ENCODE assay signal across 8 cellular contexts in the genomic region with DNA sequence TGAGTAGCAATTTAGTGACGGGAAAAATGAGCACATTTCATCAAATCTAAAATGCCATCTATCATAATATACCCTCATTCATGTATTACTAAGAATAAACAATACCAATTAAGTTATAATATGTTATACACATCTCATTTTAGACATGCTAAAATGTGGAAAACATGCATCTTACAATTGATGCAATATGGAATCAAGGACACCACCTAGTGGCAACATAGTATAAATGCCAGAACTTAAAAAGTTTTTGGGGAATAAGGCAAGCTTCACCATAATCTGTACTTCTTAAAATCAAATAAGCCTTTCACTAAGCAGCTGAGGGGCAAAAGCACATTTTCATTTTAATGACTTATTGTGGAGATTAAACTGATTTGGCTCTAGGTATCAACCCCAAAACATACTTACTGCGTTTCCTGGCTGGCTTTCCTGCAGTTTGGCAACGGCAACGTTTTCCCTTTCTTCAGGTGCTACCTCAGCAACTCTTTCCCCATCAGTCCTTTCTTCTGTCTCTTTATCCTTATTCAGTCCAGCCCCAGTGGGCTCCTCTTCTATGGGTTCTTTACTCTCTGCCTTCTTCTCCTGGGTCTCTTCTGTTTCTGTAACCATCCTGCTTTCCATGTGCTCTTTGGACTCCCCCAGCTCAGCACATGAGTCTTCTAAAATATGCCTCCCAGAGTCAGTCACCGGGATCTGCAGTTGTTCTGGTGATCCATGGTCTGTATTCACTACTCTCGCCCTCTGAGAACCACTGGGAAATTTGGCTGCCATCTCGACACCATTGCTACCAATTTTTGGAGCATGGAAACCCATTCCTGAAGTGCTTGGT. TPM values are rescaled to one million over a fixed set of nuclear protein-coding genes. Genes with fewer than 3 reads are reported as not detected.
A peak's percentile ranks its signal among the peaks of the same experiment; 100 is the strongest.
DNase-seq lines count a peak whose midpoint lies in the region; ATAC-seq, FAIRE-seq and TF ChIP-seq lines count a peak whose summit lies in the region.

No MANE protein-coding gene starts in this region.

- TF ChIP-seq RAD21 in HCT116 (IDR thresholded peaks at IDR 0.05; ENCODE audit: low read depth): peak; percentile 50

- no peaks in the 10 kb centered on the region for H3K27me3 ChIP-seq in CD4-positive, alpha-beta memory T cell (ENCODE audit: insufficient read depth, low read length)
- H3K27me3 ChIP-seq in HCT116 (ENCODE audit: insufficient read depth, low read length) (no peaks in the 10 kb centered on the region), PC-3 (ENCODE audit: low read length) (no peaks in the 10 kb centered on the region), endothelial cell of umbilical vein (ENCODE audit: control insufficient read depth in 2 of 2, insufficient read depth in 2 of 2, low read length in 2 of 2) (no peaks in the 10 kb centered on the region), ovary (no peaks in the 10 kb centered on the region), aorta (ENCODE audit: control insufficient read depth in 1 of 2, insufficient read depth in 2 of 2, low read length in 1 of 2) (no peaks in the 10 kb centered on the region)

- H4K20me1 ChIP-seq in HCT116 (ENCODE audit: insufficient read depth) (peaks cover 7% of the 10 kb centered on the region; the same call in 1 of the 2 replicates), PC-3 (ENCODE audit: low read length) (peaks cover 14% of the 10 kb centered on the region; the same call in 1 of the 2 replicates), endothelial cell of umbilical vein (replicated peaks; ENCODE audit: control insufficient read depth, extremely low read depth, insufficient read depth, low read length) (no peaks in the 10 kb centered on the region)

- CTCF ChIA-PET in CD4-positive, alpha-beta memory T cell (lab: Charles Lee; ENCODE audit: partially characterized antibody): interaction anchor here (0.5 to 5.2 kb wide), 32 partner anchors 8 to 561 kb away, joined by 3 to 29 read pairs (median 5); a partner anchor contains a TSS
- CTCF ChIA-PET in HCT116 (lab: Charles Lee): interaction anchor here (1.0 to 2.1 kb wide), 11 partner anchors 9 to 513 kb away, joined by 3 to 24 read pairs (median 4); a partner anchor contains a TSS
- CTCF ChIA-PET in PC-3 (lab: Charles Lee): interaction anchor here (0.5 to 1.2 kb wide), 10 partner anchors 8 to 694 kb away, joined by 3 to 6 read pairs (median 4); a partner anchor contains a TSS
- CTCF ChIA-PET in endothelial cell of umbilical vein (lab: Charles Lee): interaction anchor here (0.6 to 3.9 kb wide), 41 partner anchors 9 to 669 kb away, joined by 3 to 61 read pairs (median 4); a partner anchor contains a TSS

- peak; percentile 63 to 81 (median 66) for TF ChIP-seq CTCF in HCT116 (IDR thresholded peaks at IDR 0.05 in 2 of 3, conservative IDR thresholded peaks at IDR 0.05 in 1 of 3; ENCODE audit: borderline replicate concordance in 1 of 3, insufficient read depth in 1 of 3, low read depth in 2 of 3, low read length in 2 of 3)
- TF ChIP-seq CTCF in PC-3 (conservative IDR thresholded peaks at IDR 0.05; ENCODE audit: low read depth, low read length): peak; percentile 86
- peak; percentile 36 to 57 for TF ChIP-seq CTCF in endothelial cell of umbilical vein (IDR thresholded peaks at IDR 0.05; ENCODE audit: extremely low read depth in 1 of 2, insufficient read depth in 1 of 2, low read depth in 1 of 2, low read length in 2 of 2)
- TF ChIP-seq CTCF in ovary (IDR thresholded peaks at IDR 0.05): peak; percentile 60 to 72 (median 63)

- peak; percentile 33 for FAIRE-seq in endothelial cell of umbilical vein (lab: Jason Lieb, UNC)

- H3K9me3 ChIP-seq in CD4-positive, alpha-beta memory T cell (ENCODE audit: control insufficient read depth in 1 of 2, low read length in 2 of 2): no peaks in the 10 kb centered on the region
- H3K9me3 ChIP-seq in HCT116 (ENCODE audit: control insufficient read depth in 1 of 2, insufficient read depth in 1 of 2, low read depth in 1 of 2, low read length in 2 of 2) (no peaks in the 10 kb centered on the region), PC-3 (ENCODE audit: low read length) (no peaks in the 10 kb centered on the region), endothelial cell of umbilical vein (replicated peaks; ENCODE audit: control insufficient read depth, insufficient read depth, low read length) (no peaks in the 10 kb centered on the region), ovary (no peaks in the 10 kb centered on the region), aorta (ENCODE audit: control insufficient read depth, low read length) (no peaks in the 10 kb centered on the region)

- peak in 4 of 5 donors; percentile 27 to 45 (median 40) for DNase-seq in CD4-positive, alpha-beta memory T cell
- DNase-seq in HCT116 (ENCODE audit: low read depth, low spot score) (peak; percentile 44), PC-3 (peak; percentile 76), endothelial cell of umbilical vein (ENCODE audit: low read depth, low spot score) (peak; percentile 58), ovary (no peak), aorta (no peak)

- intact Hi-C loops in CD4-positive, alpha-beta memory T cell (cut with micrococcal nuclease): loop anchor here (1.0 kb wide), 1 partner anchor 12 kb away; a partner anchor contains a TSS
- intact Hi-C loops in HCT116 (cut with micrococcal nuclease) (no loop called here), PC-3 (cut with micrococcal nuclease) (no loop called here), endothelial cell of umbilical vein (cut with micrococcal nuclease) (no loop called here), ovary (cut with DNase I) (loop anchor here in 2 of 4 donors (5.0 to 10.0 kb wide), 2 partner anchors 135 to 137 kb away; no protein-coding TSS in a partner anchor), aorta (cut with DNase I) (no loop called here)

- H3K27ac ChIP-seq in CD4-positive, alpha-beta memory T cell (ENCODE audit: low read depth, low read length): no peak overlapping the region
- no peak overlapping the region for H3K27ac ChIP-seq in HCT116 (ENCODE audit: low read depth, low read length)
- no peak overlapping the region for H3K27ac ChIP-seq in PC-3 (ENCODE audit: low read length)
- H3K27ac ChIP-seq in endothelial cell of umbilical vein (ENCODE audit: insufficient read depth, low read depth, low read length): no peak overlapping the region
- H3K27ac ChIP-seq in ovary: no peak overlapping the region
- no peak overlapping the region for H3K27ac ChIP-seq in aorta (ENCODE audit: low read depth in 1 of 2, low read length in 2 of 2)

- H3K9me2 ChIP-seq in HCT116 (ENCODE audit: insufficient read depth) (no peaks in the 10 kb centered on the region), PC-3 (replicated peaks; ENCODE audit: low read length) (no peaks in the 10 kb centered on the region)

- H3K79me2 ChIP-seq in HCT116 (ENCODE audit: insufficient read depth, low read length) (peaks cover 40% of the 10 kb centered on the region), PC-3 (ENCODE audit: low read length) (peaks cover 22% of the 10 kb centered on the region), endothelial cell of umbilical vein (ENCODE audit: control insufficient read depth, insufficient read depth, low read length) (peaks cover 11% of the 10 kb centered on the region)

- no peak for ATAC-seq in HCT116
- peak; percentile 40; the same call in 1 of the 2 replicates for ATAC-seq in PC-3
- ATAC-seq in GM18870 (IDR thresholded peaks at IDR 0.05; ENCODE audit: unreplicated experiment): no peak
- ATAC-seq in HG03460 (IDR thresholded peaks at IDR 0.05; ENCODE audit: unreplicated experiment): no peak
- no peak for ATAC-seq in aorta (ENCODE audit: low FRiP score)

- no peaks in the 10 kb centered on the region for H3K9me3 Mint-ChIP-seq in CD4-positive, alpha-beta memory T cell

- dilution Hi-C loops in endothelial cell of umbilical vein (cut with MboI; ENCODE audit: extremely low pct_ligation_motif_present, low sequenced_read_pairs): no loop called here

- H3K9me1 ChIP-seq in endothelial cell of umbilical vein (replicated peaks; ENCODE audit: control insufficient read depth, extremely low read depth, insufficient read depth, low read length): no peaks in the 10 kb centered on the region

- H3K4me3 Mint-ChIP-seq in CD4-positive, alpha-beta memory T cell: no peak overlapping the region

- H3K4me1 ChIP-seq in CD4-positive, alpha-beta memory T cell (ENCODE audit: insufficient read depth, low read length): peaks cover 19% of the 10 kb centered on the region
- H3K4me1 ChIP-seq in HCT116 (ENCODE audit: control insufficient read depth in 1 of 2, insufficient read depth in 2 of 2, low read length in 2 of 2): no peaks in the 10 kb centered on the region
- no peaks in the 10 kb centered on the region for H3K4me1 ChIP-seq in PC-3 (ENCODE audit: insufficient read depth, low read length)
- H3K4me1 ChIP-seq in endothelial cell of umbilical vein (ENCODE audit: control insufficient read depth, extremely low read depth, insufficient read depth, low read length): no peaks in the 10 kb centered on the region
- no peaks in the 10 kb centered on the region for H3K4me1 ChIP-seq in ovary (ENCODE audit: insufficient read depth)
- H3K4me1 ChIP-seq in aorta (ENCODE audit: control insufficient read depth in 1 of 2, insufficient read depth in 2 of 2, low read length in 2 of 2): no peaks in the 10 kb centered on the region

- H3K9ac ChIP-seq in HCT116 (ENCODE audit: low read length) (no peak overlapping the region), PC-3 (ENCODE audit: low read length) (no peak overlapping the region), endothelial cell of umbilical vein (replicated peaks; ENCODE audit: extremely low read depth, insufficient read depth, low read length) (no peak overlapping the region)

- BruUV-seq in HCT116 (replicated peaks; lab: Mats Ljungman, UMichigan) (no TSS peak), PC-3 (replicated peaks; lab: Mats Ljungman, UMichigan) (no TSS peak), endothelial cell of umbilical vein (replicated peaks; lab: Mats Ljungman, UMichigan) (no TSS peak)

- peak overlapping the region in 5 of 7 donors; percentile 37 to 80 (median 51) for H3K27ac Mint-ChIP-seq in CD4-positive, alpha-beta memory T cell

- no peak for TF ChIP-seq POLR2A in HCT116 (IDR thresholded peaks at IDR 0.05; ENCODE audit: borderline replicate concordance, extremely low read depth, insufficient read depth, insufficient read length)
- no peak for TF ChIP-seq POLR2A in endothelial cell of umbilical vein (IDR thresholded peaks at IDR 0.05; ENCODE audit: low read depth, low read length)
- no peak for TF ChIP-seq POLR2A in ovary (IDR thresholded peaks at IDR 0.05)

- 70 to 73% (median 72%) methylated on average over 7 of the region's 7 CpGs for WGBS in ovary, 3 donors
- 62% methylated on average over 7 of the region's 7 CpGs for WGBS in aorta, 2 donors

- peaks cover 58% of the 10 kb centered on the region for H3K36me3 ChIP-seq in CD4-positive, alpha-beta memory T cell (ENCODE audit: insufficient read depth, low read length)
- H3K36me3 ChIP-seq in HCT116 (ENCODE audit: control insufficient read depth in 1 of 2, insufficient read depth in 2 of 2, low read length in 2 of 2): peaks cover 65 to 76% of the 10 kb centered on the region in 2 experiments
- peaks cover 86% of the 10 kb centered on the region for H3K36me3 ChIP-seq in PC-3 (ENCODE audit: low read depth, low read length)
- peaks cover 24 to 33% of the 10 kb centered on the region in 2 experiments for H3K36me3 ChIP-seq in endothelial cell of umbilical vein (ENCODE audit: control insufficient read depth in 2 of 2, extremely low read depth in 1 of 2, insufficient read depth in 2 of 2, low read length in 2 of 2)
- H3K36me3 ChIP-seq in ovary: no peaks in the 10 kb centered on the region
- H3K36me3 ChIP-seq in aorta (ENCODE audit: control insufficient read depth in 1 of 2, insufficient read depth in 2 of 2, low read length in 1 of 2): peaks cover 6 to 8% of the 10 kb centered on the region in 2 donors

- peaks cover 17 to 37% (median 27%) of the 10 kb centered on the region in 4 donors for H3K4me1 Mint-ChIP-seq in CD4-positive, alpha-beta memory T cell

- RAD21 ChIA-PET in HCT116 (lab: Charles Lee; ENCODE audit: low non-redundant PET in 1 of 2, low total read pairs in 2 of 2, uncharacterized antibody in 2 of 2, unreplicated experiment in 2 of 2): interaction anchor here (0.6 to 0.9 kb wide), 2 partner anchors 75 to 121 kb away, joined by 3 to 4 read pairs; a partner anchor contains a TSS

- no peak overlapping the region for H2AFZ ChIP-seq in HCT116 (ENCODE audit: low read depth, low read length, poor library complexity, severe bottlenecking)
- no peak overlapping the region for H2AFZ ChIP-seq in PC-3 (ENCODE audit: low read length)
- no peak overlapping the region for H2AFZ ChIP-seq in endothelial cell of umbilical vein (ENCODE audit: low read depth, low read length)

- H3K4me3 ChIP-seq in CD4-positive, alpha-beta memory T cell (ENCODE audit: low read length in 2 of 2): no peak overlapping the region
- H3K4me3 ChIP-seq in HCT116 (replicated peaks in 1 of 2; ENCODE audit: low read depth in 1 of 2, low read length in 2 of 2) (no peak overlapping the region), PC-3 (ENCODE audit: low read length) (no peak overlapping the region), endothelial cell of umbilical vein (replicated peaks in 1 of 3; ENCODE audit: insufficient read depth in 1 of 3, low read depth in 1 of 3, low read length in 3 of 3) (no peak overlapping the region), ovary (no peak overlapping the region), aorta (ENCODE audit: low read length in 2 of 2) (no peak overlapping the region)

- POLR2A ChIA-PET in CD4-positive, alpha-beta memory T cell (lab: Charles Lee; ENCODE audit: partially characterized antibody): interaction anchor here (0.6 to 22.3 kb wide), 8 partner anchors 9 to 520 kb away, joined by 3 to 614 read pairs (median 4); a partner anchor contains a TSS
- POLR2A ChIA-PET in HCT116 (lab: Charles Lee) (interaction anchor here (0.6 to 1.7 kb wide), 2 partner anchors 12 to 20 kb away, joined by 4 to 8 read pairs; a partner anchor contains a TSS), PC-3 (lab: Charles Lee; ENCODE audit: unreplicated experiment) (no interaction called here), endothelial cell of umbilical vein (lab: Charles Lee) (interaction anchor here (0.9 to 1.0 kb wide), 2 partner anchors 12 to 75 kb away, joined by 3 to 4 read pairs; a partner anchor contains a TSS)

- no peak for TF ChIP-seq EP300 in ovary (IDR thresholded peaks at IDR 0.05)

- peaks cover 50 to 73% of the 10 kb centered on the region in 2 donors for H3K36me3 Mint-ChIP-seq in CD4-positive, alpha-beta memory T cell

- no peaks in the 10 kb centered on the region for H3K27me3 Mint-ChIP-seq in CD4-positive, alpha-beta memory T cell

- peaks cover 7% of the 10 kb centered on the region for H3F3A ChIP-seq in PC-3 (ENCODE audit: low read length, unreplicated experiment)

- H3K4me2 ChIP-seq in HCT116 (ENCODE audit: low read length) (no peak overlapping the region), PC-3 (ENCODE audit: low read length) (no peak overlapping the region), endothelial cell of umbilical vein (ENCODE audit: insufficient read depth, low read length) (no peak overlapping the region)

RNA-seq across cellular contexts. Expression of a gene that starts 11.4 kb away (rescaled TPM):
- 10 to 100 TPM; 21.1 to 21.2 TPM for total RNA-seq in CD4-positive, alpha-beta memory T cell
- 10 to 100 TPM; 10.0 to 18.9 TPM for polyA plus RNA-seq in CD4-positive, alpha-beta memory T cell
- total RNA-seq in HCT116 (2021; ENCODE audit: unreplicated experiment) (22.5 TPM), PC-3 (2014; rRNA removed) (26.1 and 30.2 TPM in 2 replicates), endothelial cell of umbilical vein (15.9 and 16.1 TPM in 2 replicates), ovary (10 to 100 TPM; 16.0 to 24.4 (median 18.3) TPM), aorta (10 to 100 TPM; 15.7 to 18.3 TPM)
- polyA plus RNA-seq in HCT116 (2012): 7.5 and 9.6 TPM in 2 replicates
- polyA plus RNA-seq in endothelial cell of umbilical vein (8.3 and 11.9 TPM in 2 replicates), ovary (10 to 100 TPM; 13.1 to 13.2 TPM), aorta (1 to 10 TPM; 4.9 to 8.3 TPM)
- 8.7 and 9.1 TPM in 2 replicates for polyA plus RNA-seq in endothelial cell of umbilical vein (2011; cell fraction: cytosol; rRNA removed)
- polyA plus RNA-seq in endothelial cell of umbilical vein (2011; cell fraction: nucleus; rRNA removed): 11.0 and 14.9 TPM in 2 replicates
- polyA plus RNA-seq in endothelial cell of umbilical vein (2012): 7.2 and 8.1 TPM in 2 replicates
- 10.1 and 10.2 TPM in 2 replicates for polyA minus RNA-seq in endothelial cell of umbilical vein
- polyA minus RNA-seq in endothelial cell of umbilical vein (2011; cell fraction: cytosol; rRNA and poly(A)+ RNA removed): 11.5 TPM
- polyA minus RNA-seq in endothelial cell of umbilical vein (2011; cell fraction: nucleus; rRNA and poly(A)+ RNA removed): 10.6 and 11.9 TPM in 2 replicates

RNA-seq across cellular contexts. Expression of a gene that starts 46.7 kb away (rescaled TPM):
- not detected for total RNA-seq in CD4-positive, alpha-beta memory T cell
- not detected for polyA plus RNA-seq in CD4-positive, alpha-beta memory T cell
- total RNA-seq in HCT116 (2021; ENCODE audit: unreplicated experiment): not detected
- polyA plus RNA-seq in HCT116 (2012): not detected in 2 replicates
- not detected in 2 replicates for total RNA-seq in PC-3 (2014; rRNA removed)
- total RNA-seq in endothelial cell of umbilical vein: not detected in 2 replicates
- polyA plus RNA-seq in endothelial cell of umbilical vein: 0.03 and 0.06 TPM in 2 replicates
- 0.13 TPM in 1 of 2 replicates, not detected in the other for polyA plus RNA-seq in endothelial cell of umbilical vein (2011; cell fraction: cytosol; rRNA removed)
- polyA plus RNA-seq in endothelial cell of umbilical vein (2011; cell fraction: nucleus; rRNA removed): 0.06 TPM in 1 of 2 replicates, not detected in the other
- not detected in 2 replicates for polyA plus RNA-seq in endothelial cell of umbilical vein (2012)
- polyA minus RNA-seq in endothelial cell of umbilical vein: not detected in 2 replicates
- polyA minus RNA-seq in endothelial cell of umbilical vein (2011; cell fraction: cytosol; rRNA and poly(A)+ RNA removed): not detected
- not detected in 2 replicates for polyA minus RNA-seq in endothelial cell of umbilical vein (2011; cell fraction: nucleus; rRNA and poly(A)+ RNA removed)
- total RNA-seq in ovary: 100 to 1,000 TPM in 1 of 7 donors, 10 to 100 TPM in 5, 1 to 10 TPM in 1; 9.7 to 196 (median 21.4) TPM
- 10 to 100 TPM; 20.3 to 37.2 TPM for polyA plus RNA-seq in ovary
- total RNA-seq in aorta: 1 to 10 TPM; 4.6 to 5.1 TPM
- 1 to 10 TPM; 5.0 to 6.0 TPM for polyA plus RNA-seq in aorta

Comparison
In these comparisons a context has a peak if more than half of its experiments do, and no peak if none do; other contexts are left out.
1. DNase-seq: peak in CD4-positive, alpha-beta memory T cell (4 of 5), HCT116 (single experiment), PC-3 (single experiment) and endothelial cell of umbilical vein (single experiment); none in ovary (0 of 5) and aorta (0 of 2).
2. Peak in every context shown above with its lines, with median percentiles within 50 percentile points of each other: CTCF ChIP-seq.